9 cellular contexts compared by ENCODE assay signal in genomic region chr20:47727170-47727880, GRCh38. TPM values are rescaled to one million over a fixed set of nuclear protein-coding genes. Genes with fewer than 3 reads are reported as not detected.
DNase-seq lines count a peak whose midpoint lies in the region; ATAC-seq and FAIRE-seq lines count a peak whose summit lies in the region.
"Had no signal": no experiment of that assay in that cellular context is flagged by ENCODE, and none has a peak within 500 bp of the region (broad histone marks: within the 10 kb centered on the region; RNA-seq: fewer than 3 reads in every experiment).

No MANE protein-coding gene starts in this region.

- FAIRE-seq in urothelium cell line (lab: Jason Lieb, UNC): no peak

- H3K9me3 Mint-ChIP-seq in naive thymus-derived CD4-positive, alpha-beta T cell: peaks cover 0 to 3% (median 0%) of the 10 kb centered on the region in 11 donors

- H3K4me1 Mint-ChIP-seq in naive thymus-derived CD4-positive, alpha-beta T cell: peaks cover 39 to 54% (median 44%) of the 10 kb centered on the region in 7 donors

- ATAC-seq in HG02588 (IDR thresholded peaks at IDR 0.05; ENCODE audit: unreplicated experiment): peak; percentile 71
- peak; percentile 95 for ATAC-seq in naive thymus-derived CD4-positive, alpha-beta T cell
- no peak for ATAC-seq in GM18519 (IDR thresholded peaks at IDR 0.05; ENCODE audit: low FRiP score, unreplicated experiment)

- H3K4me1 ChIP-seq in naive thymus-derived CD4-positive, alpha-beta T cell (ENCODE audit: control insufficient read depth in 2 of 2, insufficient read depth in 2 of 2, low read length in 2 of 2): peaks cover 15 to 34% of the 10 kb centered on the region in 2 donors

- CTCF ChIA-PET in naive thymus-derived CD4-positive, alpha-beta T cell (lab: Charles Lee): interaction anchor here (1.0 kb wide), 1 partner anchor 893 kb away, joined by 3 read pairs; no protein-coding TSS in a partner anchor

- H3K36me3 ChIP-seq in naive thymus-derived CD4-positive, alpha-beta T cell (ENCODE audit: control insufficient read depth in 2 of 3, insufficient read depth in 3 of 3, low read length in 3 of 3): no peaks in the 10 kb centered on the region
- H3K36me3 ChIP-seq: cardiac muscle cell had no signal

- H3K27ac Mint-ChIP-seq in naive thymus-derived CD4-positive, alpha-beta T cell: peak overlapping the region; percentile 97 to 99 (median 99)

- peak overlapping the region; percentile 55 for H3K4me3 ChIP-seq in naive thymus-derived CD4-positive, alpha-beta T cell (ENCODE audit: low read length)
- H3K4me3 ChIP-seq: cardiac muscle cell had no signal

- peak overlapping the region; percentile 75 to 90 (median 87) for H3K4me3 Mint-ChIP-seq in naive thymus-derived CD4-positive, alpha-beta T cell

- H3K9me3 ChIP-seq in naive thymus-derived CD4-positive, alpha-beta T cell (ENCODE audit: control insufficient read depth in 2 of 3, low read length in 3 of 3): no peaks in the 10 kb centered on the region

- no peaks in the 10 kb centered on the region for H3K27me3 ChIP-seq in naive thymus-derived CD4-positive, alpha-beta T cell (ENCODE audit: control insufficient read depth in 2 of 2, insufficient read depth in 2 of 2, low read length in 2 of 2)
- H3K27me3 ChIP-seq: cardiac muscle cell had no signal

- H3K27me3 Mint-ChIP-seq in naive thymus-derived CD4-positive, alpha-beta T cell: peaks cover 0 to 4% (median 0%) of the 10 kb centered on the region in 5 donors

- POLR2A ChIA-PET in naive thymus-derived CD4-positive, alpha-beta T cell (lab: Charles Lee): no interaction called here

- H3K36me3 Mint-ChIP-seq in naive thymus-derived CD4-positive, alpha-beta T cell: peaks cover 0 to 24% (median 0%) of the 10 kb centered on the region in 5 donors

- intact Hi-C loops in naive thymus-derived CD4-positive, alpha-beta T cell (cut with micrococcal nuclease): loop anchor here (1.0 to 10.0 kb wide), 4 partner anchors 64 to 1194 kb away; partner anchors contain the start of gene ARFGEF2 (in 1 of the 2)

- peak overlapping the region; percentile 74 for H3K27ac ChIP-seq in naive thymus-derived CD4-positive, alpha-beta T cell (ENCODE audit: low read depth, low read length)
- peak overlapping the region; percentile 73 for H3K27ac ChIP-seq in substantia nigra (ENCODE audit: low read depth, low read length, poor library complexity, severe bottlenecking)
- H3K27ac ChIP-seq: cardiac muscle cell had no signal

- DNase-seq in GDM1 (lab: John Stamatoyannopoulos, UW) (peak; percentile 58), SIG-M5 treated with dmso at 0.1 percent for 504 hours (lab: John Stamatoyannopoulos, UW; ENCODE audit: unreplicated experiment) (peak; percentile 100), substantia nigra (lab: John Stamatoyannopoulos, UW) (peak in 23 of 49 donors; percentile 16 to 62 (median 33)), urothelium cell line (ENCODE audit: low spot score) (no peak)
- DNase-seq in activated naive CD4-positive, alpha-beta T cell (lab: John Stamatoyannopoulos, UW): peak in 3 of 4 experiments; percentile 15 to 50 (median 37)
- peak; percentile 43 to 86 (median 80) for DNase-seq in naive thymus-derived CD4-positive, alpha-beta T cell

RNA-seq across cellular contexts. Expression of gene SULF2, which starts 58.0 kb away (rescaled TPM):
- total RNA-seq in naive thymus-derived CD4-positive, alpha-beta T cell: 100 to 1,000 TPM in 1 of 5 experiments, 10 to 100 TPM in 1, 1 to 10 TPM in 1, under 1 TPM in 2; 0.43 to 133 (median 1.5) TPM
- polyA plus RNA-seq in naive thymus-derived CD4-positive, alpha-beta T cell: 1 to 10 TPM in 1 of 2 donors, under 1 TPM in 1; 0.60 to 3.6 TPM
